ENCODE assay signal across 15 cellular contexts in the genomic region with DNA sequence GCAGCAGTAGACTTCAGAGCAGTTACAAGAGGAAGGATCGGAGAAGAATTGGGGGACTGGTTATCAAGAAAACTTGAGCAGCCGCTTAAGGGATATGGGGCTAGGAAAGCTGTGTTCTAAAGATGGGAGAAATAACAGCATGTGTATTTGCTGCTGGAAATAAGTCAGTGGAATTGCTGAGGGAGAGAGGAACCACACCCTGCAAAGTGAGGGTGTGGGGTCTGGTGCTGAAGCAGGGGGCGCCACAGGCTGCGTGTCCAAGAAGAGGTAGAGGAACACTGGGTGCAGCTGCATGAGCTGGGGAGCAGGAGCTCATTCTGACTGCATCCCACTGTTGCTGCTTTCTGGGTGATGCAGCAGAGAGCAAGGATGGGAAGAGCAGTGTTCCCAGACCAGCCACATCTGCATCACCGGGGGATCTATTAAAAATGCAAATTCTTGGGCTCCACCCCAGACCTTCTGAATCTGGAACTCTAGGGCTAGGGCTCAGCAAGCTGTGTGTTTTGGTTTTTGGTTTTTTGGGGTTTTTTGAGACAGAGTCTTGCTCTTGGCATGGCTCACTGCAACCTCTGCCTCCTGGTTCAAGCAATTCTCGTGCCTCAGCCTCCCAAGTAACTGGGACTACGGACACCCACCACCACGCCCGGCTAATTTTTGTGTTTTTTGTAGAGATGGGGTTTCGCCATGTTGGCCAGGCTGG.
A peak's percentile ranks its signal among the peaks of the same experiment; 100 is the strongest.
DNase-seq lines count a peak whose midpoint lies in the region; ATAC-seq and TF ChIP-seq lines count a peak whose summit lies in the region.
"Had no signal": no experiment of that assay in that cellular context is flagged by ENCODE, and none has a peak within 500 bp of the region (broad histone marks: within the 10 kb centered on the region; RNA-seq: fewer than 3 reads in every experiment).

No MANE protein-coding gene starts in this region.

- no peak overlapping the region for H3K4ac ChIP-seq in H9 (ENCODE audit: low read depth, low read length)

- no peak overlapping the region for H4K8ac ChIP-seq in H9 (replicated peaks; ENCODE audit: insufficient read length, low read depth, low read length)

- H3K23ac ChIP-seq in H9 (ENCODE audit: insufficient read length, low read depth, low read length) = no peak overlapping the region

- WGBS in H9 (ENCODE audit: extremely low coverage, insufficient read length, low lambda C conversion rate) = no CpG with 5 or more reads among the region's 10 CpGs
- WGBS in esophagus squamous epithelium, 2 donors = 86 to 91% methylated on average over 8 to 9 of the region's 10 CpGs

- no peak overlapping the region for H4K91ac ChIP-seq in H9 (ENCODE audit: insufficient read length, low read depth, low read length)

- H3K27ac ChIP-seq in H9 (ENCODE audit: insufficient read length, low read depth, low read length) (no peak overlapping the region), esophagus squamous epithelium (no peak overlapping the region), right atrium auricular region (no peak overlapping the region)
- H3K27ac ChIP-seq: C4-2B, SJSA1 had no signal

- intact Hi-C loops in esophagus squamous epithelium (cut with DNase I) = no loop called here

- H3K4me3 ChIP-seq in esophagus squamous epithelium (no peak overlapping the region), right atrium auricular region (no peak overlapping the region)
- H3K4me3 ChIP-seq: SJSA1 had no signal

- H3K36me3 ChIP-seq in esophagus squamous epithelium (peaks cover 0 to 78% (median 5%) of the 10 kb centered on the region in 3 donors), right atrium auricular region (peaks cover 20% of the 10 kb centered on the region)

- no peak for TF ChIP-seq POLR2A in esophagus squamous epithelium (IDR thresholded peaks at IDR 0.05)

- no peak overlapping the region; the same call in 1 of the 2 replicates for H3K14ac ChIP-seq in H9 (ENCODE audit: insufficient read depth, low read length)

- no peaks in the 10 kb centered on the region for H3K79me1 ChIP-seq in H9 (ENCODE audit: insufficient read depth, low read depth, low read length, poor library complexity, severe bottlenecking)

- H3K9ac ChIP-seq in H9 (ENCODE audit: extremely low read depth, insufficient read length, low read length) = no peak overlapping the region

- H3K4me3 Mint-ChIP-seq in activated T-cell treated with anti-CD3 and anti-CD28 coated beads, Interleukin-2, amount 50 U/mL, for 24 hours = no peak overlapping the region
- no peak overlapping the region for H3K4me3 Mint-ChIP-seq in H9
- H3K4me3 Mint-ChIP-seq in activated naive CD8-positive, alpha-beta T cell treated with anti-CD3 and anti-CD28 coated beads for 36 hours = no peak overlapping the region
- H3K4me3 Mint-ChIP-seq in stimulated activated naive CD8-positive, alpha-beta T cell treated with anti-CD3 and anti-CD28 coated beads, Interleukin-15, amount 100 ng/mL, for 72 hours = no peak overlapping the region

- H3K4me1 Mint-ChIP-seq in activated T-cell treated with anti-CD3 and anti-CD28 coated beads, Interleukin-2, amount 50 U/mL, for 24 hours (ENCODE audit: low read depth) = no peaks in the 10 kb centered on the region
- peaks cover 0 to 9% of the 10 kb centered on the region in 2 experiments; a peak in 1 of 4 replicates for H3K4me1 Mint-ChIP-seq in H9
- H3K4me1 Mint-ChIP-seq in activated naive CD8-positive, alpha-beta T cell treated with anti-CD3 and anti-CD28 coated beads for 36 hours = no peaks in the 10 kb centered on the region
- H3K4me1 Mint-ChIP-seq in stimulated activated naive CD8-positive, alpha-beta T cell treated with anti-CD3 and anti-CD28 coated beads, Interleukin-15, amount 100 ng/mL, for 72 hours = no peaks in the 10 kb centered on the region

- H3K9me3 ChIP-seq in H9 (ENCODE audit: control insufficient read depth, low read depth, low read length) (no peaks in the 10 kb centered on the region), esophagus squamous epithelium (no peaks in the 10 kb centered on the region), right atrium auricular region (no peaks in the 10 kb centered on the region)
- H3K9me3 ChIP-seq: SJSA1 had no signal

- H3K4me1 ChIP-seq in H9 (ENCODE audit: insufficient read depth, low read length) (no peaks in the 10 kb centered on the region), esophagus squamous epithelium (no peaks in the 10 kb centered on the region), right atrium auricular region (no peaks in the 10 kb centered on the region)

- H4K20me1 ChIP-seq in H9 (ENCODE audit: control insufficient read depth, insufficient read depth, insufficient read length) = no peaks in the 10 kb centered on the region

- no peak overlapping the region for H3K56ac ChIP-seq in H9 (ENCODE audit: insufficient read length, low read depth, low read length)

- H2AFZ ChIP-seq in H9 (ENCODE audit: low read length) = no peak overlapping the region

- no peak overlapping the region for H2BK120ac ChIP-seq in H9 (ENCODE audit: low read depth, low read length, poor library complexity, severe bottlenecking)

- DNase-seq in activated T-cell treated with anti-CD3 and anti-CD28 coated beads, Interleukin-2, amount 50 U/mL, for 24 hours = no peak
- DNase-seq in activated T-cell treated with anti-CD3 and anti-CD28 coated beads for 4 hours (no peak), H9 (no peak), putamen (ENCODE audit: low spot score) (no peak), esophagus squamous epithelium (lab: John Stamatoyannopoulos, UW) (no peak), right atrium auricular region (ENCODE audit: low spot score) (no peak)
- DNase-seq in activated naive CD8-positive, alpha-beta T cell treated with anti-CD3 and anti-CD28 coated beads for 36 hours = no peak
- DNase-seq in stimulated activated naive CD8-positive, alpha-beta T cell treated with anti-CD3 and anti-CD28 coated beads, Interleukin-15, amount 100 ng/mL, for 72 hours = no peak
- DNase-seq: DMS79 treated with DMSO at 0.1 percent for 48 hours, GF-D8, NCI-H1048, NCI-H345 had no signal

- no peak overlapping the region for H2BK20ac ChIP-seq in H9 (ENCODE audit: low read depth, low read length, poor library complexity, severe bottlenecking)

- H4K5ac ChIP-seq in H9 (ENCODE audit: insufficient read length, low read depth, low read length) = no peak overlapping the region

- no peak overlapping the region for H2BK12ac ChIP-seq in H9 (ENCODE audit: insufficient read length, low read depth, low read length)

- no peak for ATAC-seq in stimulated activated naive CD8-positive, alpha-beta T cell treated with anti-CD3 and anti-CD28 coated beads, Interleukin-15, amount 100 ng/mL, for 72 hours
- ATAC-seq: HCT116 had no signal

- TF ChIP-seq CTCF in H9 (conservative IDR thresholded peaks at IDR 0.05) (peak; percentile 31; the same call in 2 of the 3 replicates), esophagus squamous epithelium (IDR thresholded peaks at IDR 0.05) (no peak), right atrium auricular region (IDR thresholded peaks at IDR 0.05) (no peak)

- H3K27me3 ChIP-seq in H9 (ENCODE audit: insufficient read depth, low read length) (0 out of 2 replicates have a peak, but pooled peaks cover 3% of the 10 kb centered on the region), esophagus squamous epithelium (no peaks in the 10 kb centered on the region), right atrium auricular region (no peaks in the 10 kb centered on the region)
- H3K27me3 ChIP-seq: SJSA1 had no signal

- H3K23me2 ChIP-seq in H9 (ENCODE audit: insufficient read length, low read depth, low read length, poor library complexity, severe bottlenecking) = no peaks in the 10 kb centered on the region

- no peak overlapping the region for H2AK5ac ChIP-seq in H9 (ENCODE audit: insufficient read length, low read length)

- no peak overlapping the region for H3T11ph ChIP-seq in H9 (ENCODE audit: low read length)

- H3K79me2 ChIP-seq in H9 (ENCODE audit: insufficient read depth, low read length) = no peaks in the 10 kb centered on the region

- H3K36me3 Mint-ChIP-seq in activated T-cell treated with anti-CD3 and anti-CD28 coated beads, Interleukin-2, amount 50 U/mL, for 24 hours (ENCODE audit: low read depth) = peaks cover 81% of the 10 kb centered on the region
- peaks cover 22 to 40% (median 24%) of the 10 kb centered on the region in 3 experiments; a peak in 6 of 7 replicates for H3K36me3 Mint-ChIP-seq in H9 (ENCODE audit: insufficient read depth in 1 of 3, low read depth in 3 of 3)
- H3K36me3 Mint-ChIP-seq in activated naive CD8-positive, alpha-beta T cell treated with anti-CD3 and anti-CD28 coated beads for 36 hours = peaks cover 33% of the 10 kb centered on the region

- no peaks in the 10 kb centered on the region for H3K9me3 Mint-ChIP-seq in activated T-cell treated with anti-CD3 and anti-CD28 coated beads, Interleukin-2, amount 50 U/mL, for 24 hours
- H3K9me3 Mint-ChIP-seq in H9 = no peaks in the 10 kb centered on the region
- no peaks in the 10 kb centered on the region for H3K9me3 Mint-ChIP-seq in activated naive CD8-positive, alpha-beta T cell treated with anti-CD3 and anti-CD28 coated beads for 36 hours
- no peaks in the 10 kb centered on the region for H3K9me3 Mint-ChIP-seq in stimulated activated naive CD8-positive, alpha-beta T cell treated with anti-CD3 and anti-CD28 coated beads, Interleukin-15, amount 100 ng/mL, for 72 hours

- H3K18ac ChIP-seq in H9 (ENCODE audit: insufficient read length, low read depth, low read length) = no peak overlapping the region

- H3K4me2 ChIP-seq in H9 (ENCODE audit: insufficient read depth, insufficient read length, low read length) = no peak overlapping the region

- H3K27ac Mint-ChIP-seq in activated T-cell treated with anti-CD3 and anti-CD28 coated beads, Interleukin-2, amount 50 U/mL, for 24 hours = peak overlapping the region; percentile 53
- peak overlapping the region in 2 of 3 experiments; percentile 16 to 93; a peak in 2 of 7 replicates for H3K27ac Mint-ChIP-seq in H9
- peak overlapping the region; percentile 3 for H3K27ac Mint-ChIP-seq in activated naive CD8-positive, alpha-beta T cell treated with anti-CD3 and anti-CD28 coated beads for 36 hours
- H3K27ac Mint-ChIP-seq in stimulated activated naive CD8-positive, alpha-beta T cell treated with anti-CD3 and anti-CD28 coated beads, Interleukin-15, amount 100 ng/mL, for 72 hours = peak overlapping the region; percentile 20 to 34

- no peak overlapping the region; the same call in 1 of the 2 replicates for H2BK15ac ChIP-seq in H9 (ENCODE audit: low read depth, low read length)

- H2BK5ac ChIP-seq in H9 (ENCODE audit: insufficient read length, low read length) = no peak overlapping the region

- H3K27me3 Mint-ChIP-seq in activated T-cell treated with anti-CD3 and anti-CD28 coated beads, Interleukin-2, amount 50 U/mL, for 24 hours = no peaks in the 10 kb centered on the region
- H3K27me3 Mint-ChIP-seq in H9 (ENCODE audit: low read depth) = no peaks in the 10 kb centered on the region
- H3K27me3 Mint-ChIP-seq in activated naive CD8-positive, alpha-beta T cell treated with anti-CD3 and anti-CD28 coated beads for 36 hours = no peaks in the 10 kb centered on the region
- no peaks in the 10 kb centered on the region for H3K27me3 Mint-ChIP-seq in stimulated activated naive CD8-positive, alpha-beta T cell treated with anti-CD3 and anti-CD28 coated beads, Interleukin-15, amount 100 ng/mL, for 72 hours

Comparison
In these comparisons a context has a peak if more than half of its experiments do, and no peak if none do; other contexts are left out.
1. H3K27ac Mint-ChIP-seq: peak in every context shown above with its lines; median percentile 54 in H9; 53 in activated T-cell treated with anti-CD3 and anti-CD28 coated beads, Interleukin-2, amount 50 U/mL, for 24 hours; 27 in stimulated activated naive CD8-positive, alpha-beta T cell treated with anti-CD3 and anti-CD28 coated beads, Interleukin-15, amount 100 ng/mL, for 72 hours; 3 in activated naive CD8-positive, alpha-beta T cell treated with anti-CD3 and anti-CD28 coated beads for 36 hours.